8 cellular contexts compared by ENCODE assay signal in genomic region chr6:126170875-126171489, GRCh38.
DNase-seq lines count a peak whose midpoint lies in the region; ATAC-seq, FAIRE-seq and TF ChIP-seq lines count a peak whose summit lies in the region.

No MANE protein-coding gene starts in this region.

- TF ChIP-seq POLR2A in suprapubic skin (IDR thresholded peaks at IDR 0.05) (no peak), gastroesophageal sphincter (IDR thresholded peaks at IDR 0.05) (no peak)

- H4K20me1 ChIP-seq in PC-9 (ENCODE audit: insufficient read depth) (no peaks in the 10 kb centered on the region), fibroblast of lung (ENCODE audit: control insufficient read depth, extremely low read depth, insufficient read depth, low read length) (no peaks in the 10 kb centered on the region)

- H2AFZ ChIP-seq in PC-9 (no peak overlapping the region), fibroblast of lung (ENCODE audit: low read length) (no peak overlapping the region)

- DNase-seq in NCI-H146 (lab: John Stamatoyannopoulos, UW) = peak; percentile 48
- no peak for DNase-seq in NCI-H146 treated with DMSO at 0.1 percent for 48 hours (lab: John Stamatoyannopoulos, UW; ENCODE audit: unreplicated experiment)
- no peak for DNase-seq in GM19239 (ENCODE audit: insufficient read length, low spot score)
- no peak for DNase-seq in PC-9
- peak in 1 of 2 donors; percentile 34 for DNase-seq in fibroblast of lung (ENCODE audit: low read depth in 2 of 2)
- no peak for DNase-seq in suprapubic skin (ENCODE audit: low spot score in 2 of 2)

- H3F3A ChIP-seq in PC-9 (ENCODE audit: insufficient read depth, low read depth) = no peaks in the 10 kb centered on the region

- TF ChIP-seq CTCF in PC-9 (conservative IDR thresholded peaks at IDR 0.05) (peak; percentile 71), fibroblast of lung (conservative IDR thresholded peaks at IDR 0.05 in 1 of 2, IDR thresholded peaks at IDR 0.05 in 1 of 2; ENCODE audit: low read depth in 1 of 2, low read length in 2 of 2) (peak; percentile 31 to 55), suprapubic skin (IDR thresholded peaks at IDR 0.05) (peak in 1 of 2 donors; percentile 27), gastroesophageal sphincter (IDR thresholded peaks at IDR 0.05) (peak in 2 of 4 experiments; percentile 11 to 24)

- H3K27ac ChIP-seq in PC-9 (no peak overlapping the region), fibroblast of lung (ENCODE audit: insufficient read depth, low read length) (no peak overlapping the region), suprapubic skin (no peak overlapping the region), gastroesophageal sphincter (no peak overlapping the region)

- no peak overlapping the region for H3K9ac ChIP-seq in fibroblast of lung (ENCODE audit: insufficient read depth, low read length)

- 43% methylated on average over 5 of the region's 5 CpGs for WGBS in suprapubic skin
- 75 to 94% methylated on average over 5 of the region's 5 CpGs for WGBS in gastroesophageal sphincter (ENCODE audit: low coverage in 1 of 2), 2 donors

- peak; percentile 79 for FAIRE-seq in GM19239 (lab: Jason Lieb, UNC)

- H3K79me2 ChIP-seq in PC-9 (ENCODE audit: low read depth) = no peaks in the 10 kb centered on the region
- no peaks in the 10 kb centered on the region for H3K79me2 ChIP-seq in fibroblast of lung (ENCODE audit: control insufficient read depth, insufficient read depth, low read length)

- H3K36me3 ChIP-seq in PC-9 (ENCODE audit: low read depth) (no peaks in the 10 kb centered on the region), fibroblast of lung (ENCODE audit: control insufficient read depth, insufficient read depth, low read length) (no peaks in the 10 kb centered on the region), suprapubic skin (no peaks in the 10 kb centered on the region), gastroesophageal sphincter (no peaks in the 10 kb centered on the region)

- H3K4me3 ChIP-seq in PC-9 = no peak overlapping the region
- no peak overlapping the region for H3K4me3 ChIP-seq in fibroblast of lung (replicated peaks in 1 of 4; ENCODE audit: control extremely low read depth in 1 of 4, insufficient read depth in 1 of 4, low read depth in 3 of 4, low read length in 4 of 4)
- no peak overlapping the region for H3K4me3 ChIP-seq in suprapubic skin
- no peak overlapping the region for H3K4me3 ChIP-seq in gastroesophageal sphincter

- intact Hi-C loops in PC-9 (cut with micrococcal nuclease; ENCODE audit: unreplicated experiment) = loop anchor here (10.0 kb wide), 1 partner anchor 136 kb away; no protein-coding TSS in a partner anchor

- BruUV-seq in PC-9 (replicated peaks; lab: Mats Ljungman, UMichigan) = no TSS peak

- POLR2A ChIA-PET in PC-9 (lab: Charles Lee; ENCODE audit: unreplicated experiment) = interaction anchor here (0.7 kb wide), 1 partner anchor 658 kb away, joined by 4 read pairs; no protein-coding TSS in a partner anchor

- H3K9me3 ChIP-seq in PC-9 (ENCODE audit: insufficient read depth, low read depth) (no peaks in the 10 kb centered on the region), fibroblast of lung (ENCODE audit: control insufficient read depth, insufficient read depth, low read depth, low read length) (no peaks in the 10 kb centered on the region), suprapubic skin (no peaks in the 10 kb centered on the region), gastroesophageal sphincter (no peaks in the 10 kb centered on the region)

- no peaks in the 10 kb centered on the region; the same call in 1 of the 2 replicates for H3K9me2 ChIP-seq in PC-9 (ENCODE audit: insufficient read depth)

- peak; percentile 86 for ATAC-seq in HG03103 (IDR thresholded peaks at IDR 0.05; ENCODE audit: low read depth, unreplicated experiment)
- ATAC-seq in gastroesophageal sphincter = no peak

- CTCF ChIA-PET in PC-9 (lab: Charles Lee) = no interaction called here

- peaks cover 9% of the 10 kb centered on the region for H3K4me1 ChIP-seq in PC-9 (replicated peaks; ENCODE audit: insufficient read depth)
- H3K4me1 ChIP-seq in fibroblast of lung (ENCODE audit: control insufficient read depth, extremely low read depth, insufficient read depth, low read length) = no peaks in the 10 kb centered on the region
- peaks cover 3% of the 10 kb centered on the region for H3K4me1 ChIP-seq in suprapubic skin
- peaks cover 0 to 9% (median 0%) of the 10 kb centered on the region in 3 donors for H3K4me1 ChIP-seq in gastroesophageal sphincter

- TF ChIP-seq EP300 in suprapubic skin (IDR thresholded peaks at IDR 0.05) (no peak), gastroesophageal sphincter (IDR thresholded peaks at IDR 0.05) (no peak)

- H3K27me3 ChIP-seq in PC-9 (ENCODE audit: insufficient read depth, low read depth) (no peaks in the 10 kb centered on the region), fibroblast of lung (ENCODE audit: control insufficient read depth, insufficient read depth, low read length) (no peaks in the 10 kb centered on the region), suprapubic skin (no peaks in the 10 kb centered on the region), gastroesophageal sphincter (no peaks in the 10 kb centered on the region)

- H3K4me2 ChIP-seq in PC-9 (no peak overlapping the region), fibroblast of lung (ENCODE audit: extremely low read depth, insufficient read depth, low read length) (no peak overlapping the region)
